In the genomic region with DNA sequence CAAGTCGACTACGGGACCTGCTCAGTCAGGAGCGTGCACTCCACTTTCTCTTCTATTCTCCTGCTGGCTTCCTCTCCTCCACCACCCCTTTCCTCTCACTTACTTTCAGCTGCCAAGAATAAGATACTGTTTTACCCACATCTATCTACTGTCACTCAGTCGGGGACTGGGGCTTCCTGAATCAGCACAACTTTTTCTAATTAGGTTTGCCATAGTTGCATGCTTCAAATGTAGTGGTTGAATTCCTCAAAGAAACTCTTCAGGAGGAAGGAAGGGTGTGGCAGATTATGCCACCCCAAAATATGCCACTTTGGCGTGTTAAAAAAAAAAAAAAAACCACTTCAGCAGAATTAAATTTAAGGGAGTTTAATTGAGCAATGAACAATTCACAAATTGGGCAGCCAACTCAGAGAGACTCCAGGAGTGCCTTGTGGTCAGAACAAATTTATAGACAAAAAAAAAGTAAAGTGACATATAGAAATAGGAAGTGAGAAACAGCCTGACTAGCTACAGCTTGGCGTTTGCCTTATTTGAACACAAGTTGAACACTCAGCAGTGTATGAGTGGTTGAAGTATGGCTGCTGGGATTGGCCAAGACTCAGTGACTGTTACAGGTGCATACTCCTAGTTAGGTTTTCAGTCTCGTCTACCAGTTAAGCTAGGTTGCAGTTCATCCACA, we compare ENCODE assay signal across 8 cellular contexts. TPM values are rescaled to one million over a fixed set of nuclear protein-coding genes. Genes with fewer than 3 reads are reported as not detected.
DNase-seq lines count a peak whose midpoint lies in the region; ATAC-seq and TF ChIP-seq lines count a peak whose summit lies in the region.
"Had no signal": no experiment of that assay in that cellular context is flagged by ENCODE, and none has a peak within 500 bp of the region (broad histone marks: within the 10 kb centered on the region; RNA-seq: fewer than 3 reads in every experiment).

No MANE protein-coding gene starts in this region.

- no peak overlapping the region for H3K4me3 Mint-ChIP-seq in MCF 10A (ENCODE audit: unreplicated experiment)

- peaks cover 14% of the 10 kb centered on the region for H3K4me1 Mint-ChIP-seq in MCF 10A (ENCODE audit: insufficient read depth, unreplicated experiment)

- H3K27ac Mint-ChIP-seq in MCF 10A (ENCODE audit: low read depth, unreplicated experiment), result no peak overlapping the region

- H2AFZ ChIP-seq in osteoblast (ENCODE audit: low read length), result no peak overlapping the region

- no peaks in the 10 kb centered on the region for H3K9me3 ChIP-seq in osteoblast (ENCODE audit: low read depth, low read length)
- no peaks in the 10 kb centered on the region for H3K9me3 ChIP-seq in esophagus muscularis mucosa
- H3K9me3 ChIP-seq: Peyer's patch had no signal

- H3K79me2 ChIP-seq in osteoblast (ENCODE audit: insufficient read depth, low read length), result no peaks in the 10 kb centered on the region

- H3K27me3 Mint-ChIP-seq in MCF 10A (ENCODE audit: insufficient read depth, unreplicated experiment), result no peaks in the 10 kb centered on the region

- no peaks in the 10 kb centered on the region for H3K27me3 ChIP-seq in osteoblast (ENCODE audit: insufficient read depth, low read length)
- no peaks in the 10 kb centered on the region for H3K27me3 ChIP-seq in esophagus muscularis mucosa
- H3K27me3 ChIP-seq: Peyer's patch had no signal

- WGBS in esophagus muscularis mucosa, result 43% methylated on average over 7 of the region's 7 CpGs

- no peaks in the 10 kb centered on the region for H3K9me3 Mint-ChIP-seq in MCF 10A (ENCODE audit: unreplicated experiment)

- TF ChIP-seq CTCF in osteoblast (IDR thresholded peaks at IDR 0.05; ENCODE audit: extremely low read depth, low read depth, low read length) (no peak), esophagus muscularis mucosa (IDR thresholded peaks at IDR 0.05) (no peak), MCF 10A (IDR thresholded peaks at IDR 0.05; ENCODE audit: unreplicated experiment) (no peak)

- H4K20me1 ChIP-seq in osteoblast (ENCODE audit: insufficient read depth, low read length), result no peaks in the 10 kb centered on the region

- no TSS peak for BruUV-seq in MCF 10A (replicated peaks; lab: Mats Ljungman, UMichigan)

- H3K36me3 ChIP-seq in osteoblast (ENCODE audit: insufficient read depth, low read length) (no peaks in the 10 kb centered on the region), esophagus muscularis mucosa (no peaks in the 10 kb centered on the region)
- H3K36me3 ChIP-seq: Peyer's patch had no signal

- no peak overlapping the region for H3K4me3 ChIP-seq in osteoblast (ENCODE audit: insufficient read depth, low read length)
- H3K4me3 ChIP-seq in esophagus muscularis mucosa, result no peak overlapping the region
- H3K4me3 ChIP-seq: Peyer's patch had no signal

- DNase-seq in OCI-M1 (lab: John Stamatoyannopoulos, UW) (peak; percentile 31), osteoblast (ENCODE audit: insufficient read length, low spot score, missing footprints) (no peak), esophagus muscularis mucosa (ENCODE audit: extremely low spot score) (no peak), MCF 10A (ENCODE audit: unreplicated experiment) (no peak), dermis blood vessel endothelial cell (no peak)

- CTCF ChIA-PET in MCF 10A (lab: Yijun Ruan, JAX), result interaction anchor here (0.5 to 1.8 kb wide), 8 partner anchors 35 to 1385 kb away, joined by 3 to 5 read pairs (median 4); no protein-coding TSS in a partner anchor

- H3K27ac ChIP-seq in osteoblast (ENCODE audit: low read depth, low read length), result no peak overlapping the region
- no peak overlapping the region for H3K27ac ChIP-seq in esophagus muscularis mucosa (replicated peaks in 1 of 4)

- H3K4me1 ChIP-seq in osteoblast (ENCODE audit: insufficient read depth, low read length), result peaks cover 16% of the 10 kb centered on the region
- peaks cover 0 to 14% (median 9%) of the 10 kb centered on the region in 4 donors for H3K4me1 ChIP-seq in esophagus muscularis mucosa

- peak; percentile 61 for ATAC-seq in GM19025 (IDR thresholded peaks at IDR 0.05; ENCODE audit: low read depth, unreplicated experiment)
- peak; percentile 77 for ATAC-seq in HG02938 (IDR thresholded peaks at IDR 0.05; ENCODE audit: unreplicated experiment)

- POLR2A ChIA-PET in MCF 10A (lab: Yijun Ruan, JAX), result no interaction called here

- H3K4me2 ChIP-seq in osteoblast (ENCODE audit: insufficient read depth, low read length), result peak overlapping the region; percentile 12

- intact Hi-C loops in esophagus muscularis mucosa (cut with DNase I), result loop anchor here (10.0 kb wide), 2 partner anchors 82 to 382 kb away; no protein-coding TSS in a partner anchor
- intact Hi-C loops in MCF 10A (cut with micrococcal nuclease), result no loop called here

- TF ChIP-seq POLR2A in esophagus muscularis mucosa (IDR thresholded peaks at IDR 0.05; ENCODE audit: low read depth), result no peak

- no peak for TF ChIP-seq EP300 in esophagus muscularis mucosa (IDR thresholded peaks at IDR 0.05)

- H3K36me3 Mint-ChIP-seq in MCF 10A (ENCODE audit: insufficient read depth, unreplicated experiment), result no peaks in the 10 kb centered on the region

RNA-seq across cellular contexts. Expression of gene RMDN2, which starts 32.5 kb away (rescaled TPM):
- total RNA-seq in osteoblast (11.9 and 20.0 TPM in 2 replicates), esophagus muscularis mucosa (10 to 100 TPM; 11.0 to 22.8 (median 13.2) TPM), MCF 10A (2022) (2.9 and 3.2 TPM in 2 replicates), dermis blood vessel endothelial cell (3.1 and 4.3 TPM in 2 replicates)
